Comparison of ENCODE assay signal across 8 cellular contexts in the genomic region with DNA sequence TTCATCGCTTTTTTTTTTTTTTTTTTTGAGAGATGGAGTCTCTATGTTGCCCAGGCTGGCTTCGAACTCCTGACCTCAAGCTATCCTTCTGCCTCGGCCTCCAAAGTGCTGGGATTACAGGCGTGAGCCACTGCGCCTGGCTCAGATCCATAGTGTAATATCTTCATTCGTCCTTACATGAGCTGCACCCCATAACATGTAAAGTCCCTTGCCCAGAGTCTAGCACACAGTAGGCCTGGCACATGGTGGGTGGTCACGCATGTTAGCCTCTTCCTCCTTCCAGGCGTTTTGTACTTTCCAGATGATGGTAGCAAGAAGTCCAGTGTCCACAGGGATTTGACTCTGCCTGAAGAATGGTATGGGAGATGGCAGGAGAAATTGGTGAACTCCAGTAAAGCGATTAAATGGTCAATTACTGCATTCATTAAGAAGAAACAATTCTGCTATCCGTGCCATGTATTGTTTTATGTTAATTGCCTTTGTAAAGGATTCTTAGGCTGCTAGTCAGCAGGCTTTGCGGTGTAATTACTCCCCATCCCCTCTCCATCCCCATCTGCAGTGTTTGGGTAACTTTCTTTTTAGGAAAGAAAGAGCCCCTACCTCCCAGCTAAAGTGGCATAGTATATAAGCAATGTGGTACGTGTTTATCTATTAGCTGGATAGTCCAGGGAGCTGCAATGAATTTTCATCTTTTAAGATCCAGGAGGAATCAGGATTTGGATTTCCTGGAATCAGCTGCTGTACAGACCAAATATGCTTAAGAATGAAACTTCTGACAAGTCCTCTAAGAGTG. TPM values are rescaled to one million over a fixed set of nuclear protein-coding genes. Genes with fewer than 3 reads are reported as not detected.
A peak's percentile ranks its signal among the peaks of the same experiment; 100 is the strongest.
DNase-seq lines count a peak whose midpoint lies in the region; ATAC-seq and TF ChIP-seq lines count a peak whose summit lies in the region.

No MANE protein-coding gene starts in this region.

- ATAC-seq in activated B cell treated with CpG ODN at 0.5 μM for 24 hours (ENCODE audit: low read depth) = no peak
- no peak for ATAC-seq in GM18502 (IDR thresholded peaks at IDR 0.05; ENCODE audit: poor library complexity, unreplicated experiment)
- ATAC-seq in HG03354 (IDR thresholded peaks at IDR 0.05; ENCODE audit: poor library complexity, severe bottlenecking, unreplicated experiment) = no peak
- ATAC-seq in HG02763 (IDR thresholded peaks at IDR 0.05; ENCODE audit: unreplicated experiment) = no peak

- peak overlapping the region; percentile 94 for H3K4me3 Mint-ChIP-seq in activated B cell treated with CpG ODN at 0.5 μM for 24 hours
- peak overlapping the region; percentile 100 for H3K4me3 Mint-ChIP-seq in glutamatergic neuron (ENCODE audit: unreplicated experiment)

- CTCF ChIA-PET in activated B cell treated with CpG ODN at 0.5 μM for 24 hours (lab: Charles Lee) = no interaction called here

- no peak for TF ChIP-seq CTCF in activated B cell treated with CpG ODN at 0.5 μM for 24 hours (IDR thresholded peaks at IDR 0.05)
- TF ChIP-seq CTCF in glutamatergic neuron (IDR thresholded peaks at IDR 0.05; ENCODE audit: partially characterized antibody, unreplicated experiment) = no peak

- H3K9me3 Mint-ChIP-seq in activated B cell treated with CpG ODN at 0.5 μM for 24 hours = no peaks in the 10 kb centered on the region
- peaks cover 10% of the 10 kb centered on the region for H3K9me3 Mint-ChIP-seq in glutamatergic neuron (ENCODE audit: unreplicated experiment)

- intact Hi-C loops in activated B cell treated with CpG ODN at 0.5 μM for 24 hours (cut with micrococcal nuclease) = loop anchor here (5.0 to 10.0 kb wide), 4 partner anchors 334 to 1899 kb away; a partner anchor contains a TSS

- DNase-seq in activated B cell treated with CpG ODN at 0.5 μM for 24 hours (no peak), glutamatergic neuron (no peak), skeletal muscle cell (ENCODE audit: low read depth) (no peak), NCI-H446 treated with DMSO at 0.1 percent for 48 hours (lab: John Stamatoyannopoulos, UW) (no peak)

- peaks cover 3% of the 10 kb centered on the region for H3K36me3 Mint-ChIP-seq in activated B cell treated with CpG ODN at 0.5 μM for 24 hours (ENCODE audit: low read depth)
- H3K36me3 Mint-ChIP-seq in glutamatergic neuron (ENCODE audit: unreplicated experiment) = peaks cover 6% of the 10 kb centered on the region

- H3K4me1 Mint-ChIP-seq in activated B cell treated with CpG ODN at 0.5 μM for 24 hours (peaks cover 44% of the 10 kb centered on the region), glutamatergic neuron (ENCODE audit: low read depth, unreplicated experiment) (peaks cover 15% of the 10 kb centered on the region)

- POLR2A ChIA-PET in activated B cell treated with CpG ODN at 0.5 μM for 24 hours (lab: Charles Lee) = interaction anchor here (0.6 to 3.1 kb wide), 5 partner anchors 91 to 789 kb away, joined by 4 to 17 read pairs (median 9); a partner anchor contains a TSS

- peak overlapping the region; percentile 85 for H3K27ac Mint-ChIP-seq in activated B cell treated with CpG ODN at 0.5 μM for 24 hours
- H3K27ac Mint-ChIP-seq in glutamatergic neuron (ENCODE audit: unreplicated experiment) = peak overlapping the region; percentile 98

- peaks cover 5% of the 10 kb centered on the region for H3K27me3 Mint-ChIP-seq in activated B cell treated with CpG ODN at 0.5 μM for 24 hours
- H3K27me3 Mint-ChIP-seq in glutamatergic neuron (ENCODE audit: unreplicated experiment) = peaks cover 6% of the 10 kb centered on the region

- H3K4me3 ChIP-seq in GM08714 (ENCODE audit: low read length) = peak overlapping the region; percentile 95
- H3K4me3 ChIP-seq in skeletal muscle cell (ENCODE audit: low read depth, low read length) = peak overlapping the region; percentile 91

RNA-seq across cellular contexts. Expression of a gene that starts 1.2 kb away (rescaled TPM):
- total RNA-seq in activated B cell treated with CpG ODN at 0.5 μM for 24 hours (5.6 and 6.5 TPM in 2 replicates), glutamatergic neuron (ENCODE audit: unreplicated experiment) (41.4 TPM)
